In genomic region chr19:4715178-4715528, GRCh38 we compare ENCODE assay signal across 7 cellular contexts. TPM values are rescaled to one million over a fixed set of nuclear protein-coding genes. Genes with fewer than 3 reads are reported as not detected.
DNase-seq lines count a peak whose midpoint lies in the region; ATAC-seq and TF ChIP-seq lines count a peak whose summit lies in the region.
"Not testable (repeated sequence)": the region's sequence is repeated elsewhere in the genome, so short reads cannot be mapped to it uniquely, and the experiment has no call there.

No MANE protein-coding gene starts in this region.

- CTCF ChIA-PET in Panc1 (lab: Charles Lee): not testable (repeated sequence)

- H2AFZ ChIP-seq in neural progenitor cell (replicated peaks): not testable (repeated sequence)

- not testable (repeated sequence) for H3K4me3 Mint-ChIP-seq in HFFc6, neural progenitor cell

- peaks cover 45% of the 10 kb centered on the region for H3K36me3 Mint-ChIP-seq in HFFc6 (ENCODE audit: low read depth)
- peaks cover 11% of the 10 kb centered on the region for H3K36me3 Mint-ChIP-seq in neural progenitor cell

- not testable (repeated sequence) for H3K4me2 ChIP-seq in neural progenitor cell

- H3K27ac Mint-ChIP-seq in HFFc6 (peak overlapping the region; percentile 73), neural progenitor cell (peak overlapping the region; percentile 27)

- in situ Hi-C loops in Panc1 (cut with HindIII; ENCODE audit: low pct_unique_long_range_greater_than_20kb, low sequenced_read_pairs): not testable (repeated sequence)

- peaks cover 48% of the 10 kb centered on the region for H3K4me1 Mint-ChIP-seq in HFFc6 (ENCODE audit: low read depth)
- not testable (repeated sequence) for H3K4me1 Mint-ChIP-seq in neural progenitor cell

- not testable (repeated sequence) for H3K9me3 ChIP-seq in Panc1 (ENCODE audit: control insufficient read depth, insufficient read depth, low read depth, low read length); breast epithelium; left lung; neural progenitor cell (ENCODE audit: low read depth); skeletal muscle tissue (ENCODE audit: control insufficient read depth in 3 of 3, low read length in 3 of 3)

- BruUV-seq in Panc1 (replicated peaks; lab: Mats Ljungman, UMichigan): not testable (repeated sequence)

- H3K27me3 ChIP-seq in Panc1 (ENCODE audit: control insufficient read depth, insufficient read depth, low read length); breast epithelium; left lung; neural progenitor cell; skeletal muscle tissue (ENCODE audit: control insufficient read depth in 3 of 3, insufficient read depth in 3 of 3, low read length in 3 of 3): not testable (repeated sequence)

- intact Hi-C loops in Panc1 (cut with micrococcal nuclease; ENCODE audit: unreplicated experiment); left lung (cut with DNase I): not testable (repeated sequence)
- intact Hi-C loops in breast epithelium (cut with DNase I; ENCODE audit: low total_unique reads): loop anchor here (1.0 kb wide), 1 partner anchor 34 kb away; no protein-coding TSS in a partner anchor

- POLR2A ChIA-PET in Panc1 (lab: Charles Lee): not testable (repeated sequence)

- ATAC-seq in Panc1: not testable (repeated sequence)
- ATAC-seq in left lung: peak; percentile 12

- not testable (repeated sequence) for H3K79me2 ChIP-seq in neural progenitor cell (ENCODE audit: low read depth)

- H3F3A ChIP-seq in neural progenitor cell (ENCODE audit: low read depth): not testable (repeated sequence)

- H3K4me3 ChIP-seq in Panc1 (ENCODE audit: low read depth in 2 of 2, low read length in 2 of 2); breast epithelium; fibroblast of the aortic adventitia (ENCODE audit: low read depth, low read length); left lung; neural progenitor cell; skeletal muscle tissue (ENCODE audit: low read length in 3 of 3): not testable (repeated sequence)

- peaks cover 55% of the 10 kb centered on the region for H3K4me1 ChIP-seq in Panc1 (ENCODE audit: control insufficient read depth, insufficient read depth, low read length)
- H3K4me1 ChIP-seq in breast epithelium: peaks cover 9 to 28% of the 10 kb centered on the region in 2 donors
- peaks cover 8 to 40% of the 10 kb centered on the region in 2 donors for H3K4me1 ChIP-seq in left lung
- H3K4me1 ChIP-seq in neural progenitor cell: not testable (repeated sequence)
- H3K4me1 ChIP-seq in skeletal muscle tissue (ENCODE audit: control insufficient read depth in 3 of 3, insufficient read depth in 3 of 3, low read length in 3 of 3): peaks cover 49 to 54% (median 54%) of the 10 kb centered on the region in 3 donors

- H4K20me1 ChIP-seq in neural progenitor cell (ENCODE audit: low read depth): not testable (repeated sequence)

- not testable (repeated sequence) for H3K36me3 ChIP-seq in Panc1 (ENCODE audit: control insufficient read depth, insufficient read depth, low read length); breast epithelium; neural progenitor cell
- H3K36me3 ChIP-seq in left lung (peaks cover 0 to 100% of the 10 kb centered on the region in 2 donors), skeletal muscle tissue (ENCODE audit: control insufficient read depth in 3 of 3, insufficient read depth in 3 of 3, low read length in 3 of 3) (peaks cover 46 to 56% (median 52%) of the 10 kb centered on the region in 3 donors)

- not testable (repeated sequence) for TF ChIP-seq CTCF in HFFc6 (IDR thresholded peaks at IDR 0.05); Panc1 (IDR thresholded peaks at IDR 0.05); breast epithelium (IDR thresholded peaks at IDR 0.05); fibroblast of the aortic adventitia (IDR thresholded peaks at IDR 0.05; ENCODE audit: insufficient read depth, low read length); left lung (IDR thresholded peaks at IDR 0.05); neural progenitor cell (IDR thresholded peaks at IDR 0.05)

- H3K9ac ChIP-seq in neural progenitor cell: not testable (repeated sequence)
- peak overlapping the region in 1 of 3 donors; percentile 40 for H3K9ac ChIP-seq in skeletal muscle tissue (ENCODE audit: low read depth in 1 of 3, low read length in 3 of 3)

- not testable (repeated sequence) for H3K9me3 Mint-ChIP-seq in HFFc6, neural progenitor cell

- not testable (repeated sequence) for H3K27me3 Mint-ChIP-seq in HFFc6 (ENCODE audit: insufficient read depth); neural progenitor cell (ENCODE audit: insufficient read depth, low read depth)

- not testable (repeated sequence) for TF ChIP-seq POLR2A in breast epithelium (IDR thresholded peaks at IDR 0.05)

- H3K27ac ChIP-seq in Panc1 (ENCODE audit: low read length) (peak overlapping the region; percentile 66), breast epithelium (peak overlapping the region; percentile 54 to 94), left lung (peak overlapping the region; percentile 13 to 85), skeletal muscle tissue (ENCODE audit: low read depth, low read length) (peak overlapping the region; percentile 50)
- H3K27ac ChIP-seq in neural progenitor cell: not testable (repeated sequence)

- DNase-seq in HFFc6; Panc1 (ENCODE audit: low read depth, low spot score); neural progenitor cell (ENCODE audit: low spot score): not testable (repeated sequence)
- DNase-seq in breast epithelium (ENCODE audit: low spot score in 2 of 2): peak in 1 of 2 donors; percentile 71
- peak; percentile 8 for DNase-seq in fibroblast of the aortic adventitia (ENCODE audit: low read depth)
- peak in 1 of 2 donors; percentile 70 for DNase-seq in left lung

RNA-seq across cellular contexts. Expression of gene DPP9, which starts 8.5 kb away (rescaled TPM):
- 10 to 100 TPM; 68.4 to 82.2 (median 80.1) TPM for total RNA-seq in HFFc6 (2021; fragmentation: NEBNext Ultra II Directional; extraction: Animal tissue kit (Norgen Biotek cat#: 25700))
- total RNA-seq in Panc1 (2021; ENCODE audit: unreplicated experiment): 108 TPM
- polyA plus RNA-seq in Panc1 (2012; ENCODE audit: insufficient read length): 91.4 TPM
- 10 to 100 TPM; 33.6 to 74.1 (median 49.6) TPM for total RNA-seq in breast epithelium
- 53.1 and 70.9 TPM in 2 replicates for total RNA-seq in fibroblast of the aortic adventitia (ENCODE audit: low replicate concordance)
- total RNA-seq in left lung: 10 to 100 TPM; 79.7 to 95.5 TPM
- 17.1 and 34.7 TPM in 2 replicates for total RNA-seq in neural progenitor cell (ENCODE audit: low replicate concordance)
- 16.2 TPM for total RNA-seq in skeletal muscle tissue

RNA-seq across cellular contexts. Expression of gene MYDGF, which starts 45.0 kb away (rescaled TPM):
- total RNA-seq in HFFc6 (2021; fragmentation: NEBNext Ultra II Directional; extraction: Animal tissue kit (Norgen Biotek cat#: 25700)): 100 to 1,000 TPM; 266 to 322 (median 283) TPM
- total RNA-seq in Panc1 (2021; ENCODE audit: unreplicated experiment): 78.1 TPM
- 190 TPM for polyA plus RNA-seq in Panc1 (2012; ENCODE audit: insufficient read length)
- total RNA-seq in breast epithelium: 10 to 100 TPM; 36.3 to 55.1 (median 42.1) TPM
- 61.2 and 112 TPM in 2 replicates for total RNA-seq in fibroblast of the aortic adventitia (ENCODE audit: low replicate concordance)
- 100 to 1,000 TPM in 1 of 2 donors, 10 to 100 TPM in 1; 98.2 to 156 TPM for total RNA-seq in left lung
- total RNA-seq in neural progenitor cell (ENCODE audit: low replicate concordance): 23.4 and 39.5 TPM in 2 replicates
- 44.4 TPM for total RNA-seq in skeletal muscle tissue
